ENCODE assay signal across 1 cellular context in genomic region chr20:16607364-16608264, GRCh38.
TF ChIP-seq lines count a peak whose summit lies in the region.

No MANE protein-coding gene starts in this region.

TF ChIP-seq in WTC11, 78 proteins besides CTCF, POLR2A, EP300 and RAD21 (continued from another document):
- TF ChIP-seq, protein P1, sequence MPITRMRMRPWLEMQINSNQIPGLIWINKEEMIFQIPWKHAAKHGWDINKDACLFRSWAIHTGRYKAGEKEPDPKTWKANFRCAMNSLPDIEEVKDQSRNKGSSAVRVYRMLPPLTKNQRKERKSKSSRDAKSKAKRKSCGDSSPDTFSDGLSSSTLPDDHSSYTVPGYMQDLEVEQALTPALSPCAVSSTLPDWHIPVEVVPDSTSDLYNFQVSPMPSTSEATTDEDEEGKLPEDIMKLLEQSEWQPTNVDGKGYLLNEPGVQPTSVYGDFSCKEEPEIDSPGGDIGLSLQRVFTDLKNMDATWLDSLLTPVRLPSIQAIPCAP (CRISPR knock-in tag; IDR thresholded peaks at IDR 0.05), result no peak
- TF ChIP-seq GTF2I (CRISPR knock-in tag; conservative IDR thresholded peaks at IDR 0.05) (no peak), CREB1 (CRISPR knock-in tag; IDR thresholded peaks at IDR 0.05) (no peak), ATF2 (CRISPR knock-in tag; IDR thresholded peaks at IDR 0.05; ENCODE audit: borderline replicate concordance, low read depth) (no peak), SMAD3 (CRISPR knock-in tag; IDR thresholded peaks at IDR 0.05; ENCODE audit: borderline replicate concordance) (no peak), ZBTB21 (CRISPR knock-in tag; IDR thresholded peaks at IDR 0.05; ENCODE audit: borderline replicate concordance) (no peak), TP53 (CRISPR knock-in tag; IDR thresholded peaks at IDR 0.05) (no peak), JAZF1 (CRISPR knock-in tag; IDR thresholded peaks at IDR 0.05) (no peak)
TF ChIP-seq in WTC11: peak in this region for 0.
